Comparison of ENCODE assay signal across 20 cellular contexts in genomic region chr2:234364718-234365117, GRCh38.
"Had no signal": no experiment of that assay in that cellular context is flagged by ENCODE, and none has a peak within 500 bp of the region (broad histone marks: within the 10 kb centered on the region; RNA-seq: fewer than 3 reads in every experiment).

No MANE protein-coding gene starts in this region.

- ATAC-seq: activated CD8-positive, alpha-beta memory T cell treated with anti-CD3 and anti-CD28 coated beads, Interleukin-2, amount 10 ng/mL, durations not matched to agents 7 days and 5 days; effector memory CD8-positive, alpha-beta T cell; lower lobe of right lung; mucosa of descending colon; natural killer cell treated with Interleukin-12 subunit alpha and Interleukin-12 subunit beta and Interleukin-15 and Interleukin-18, amount 100 ng/mL, for 72 hours; psoas muscle; right lobe of liver; stimulated activated effector memory CD8-positive, alpha-beta T cell treated with anti-CD3 and anti-CD28 coated beads, Interleukin-12 subunit alpha, Interleukin-12 subunit beta, amount 100 ng/mL, for 72 hours; T-helper 17 cell had no signal

- FAIRE-seq: TTC549 had no signal

- H3K27ac ChIP-seq: brain microvascular endothelial cell, lower lobe of right lung, psoas muscle, right lobe of liver, transverse colon had no signal

- DNase-seq: activated CD4-positive, alpha-beta T cell treated with anti-CD3 and anti-CD28 coated beads, Interleukin-2, amount 50 U/mL, for 48 hours; activated CD4-positive, CD25-positive, alpha-beta regulatory T cell treated with anti-CD3 and anti-CD28 coated beads, Interleukin-2, amount 50 U/mL, for 72 hours; activated CD8-positive, alpha-beta memory T cell treated with anti-CD3 and anti-CD28 coated beads, Interleukin-2, amount 10 ng/mL, durations not matched to agents 7 days and 5 days; activated effector memory CD4-positive, alpha-beta T cell treated with anti-CD3 and anti-CD28 coated beads, Interleukin-2, amount 50 U/mL, for 16 hours; activated naive CD8-positive, alpha-beta T cell treated with anti-CD3 and anti-CD28 coated beads for 36 hours; activated T-cell treated with anti-CD3 and anti-CD28 coated beads, Interleukin-2, amount 50 U/mL, for 24 hours; brain microvascular endothelial cell; cerebellar nuclear complex; effector memory CD8-positive, alpha-beta T cell; hippocampal formation; lower lobe of right lung; mucosa of descending colon; psoas muscle; right lobe of liver; substantia nigra; T-helper 17 cell; transverse colon had no signal

- H3K4me1 ChIP-seq: psoas muscle had no signal

- H3K36me3 ChIP-seq: brain microvascular endothelial cell, lower lobe of right lung, right lobe of liver, transverse colon had no signal

- H3K27me3 ChIP-seq: brain microvascular endothelial cell, right lobe of liver, transverse colon had no signal

- H3K9me3 ChIP-seq: lower lobe of right lung, mucosa of descending colon, psoas muscle, right lobe of liver, transverse colon had no signal

- H3K4me3 ChIP-seq: lower lobe of right lung, mucosa of descending colon, psoas muscle, right lobe of liver, transverse colon had no signal
